ENCODE assay signal across 8 cellular contexts in the genomic region with DNA sequence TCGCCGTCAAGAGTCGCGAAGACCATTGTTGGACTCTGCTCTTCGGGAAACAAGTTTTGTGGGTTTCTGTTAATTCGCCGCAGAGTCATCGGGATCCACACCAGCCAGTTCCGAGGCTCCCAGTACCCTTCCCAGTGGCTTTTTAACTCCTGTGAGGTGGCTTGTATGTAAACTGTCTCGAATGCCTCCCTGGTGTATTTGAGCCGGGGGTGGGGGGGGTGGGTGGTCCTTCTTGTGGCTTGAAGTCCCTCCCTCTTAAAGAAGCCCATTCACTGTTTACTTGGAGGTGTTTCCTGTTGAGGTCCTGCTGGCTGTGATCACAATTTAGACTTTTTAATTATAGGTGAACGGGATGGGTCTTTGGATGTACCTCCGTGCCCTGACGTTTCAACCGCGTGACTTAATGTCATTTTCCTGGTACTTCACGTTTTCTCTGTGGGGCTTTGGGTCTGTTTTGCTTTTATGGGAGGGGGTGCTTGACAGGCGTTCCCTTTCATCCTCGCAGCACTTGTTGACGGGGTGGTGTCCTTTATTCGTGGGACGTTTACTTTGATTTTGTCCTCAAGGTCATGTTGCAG. TPM values are rescaled to one million over a fixed set of nuclear protein-coding genes. Genes with fewer than 3 reads are reported as not detected.
A peak's percentile ranks its signal among the peaks of the same experiment; 100 is the strongest.
DNase-seq lines count a peak whose midpoint lies in the region; ATAC-seq lines count a peak whose summit lies in the region.

No MANE protein-coding gene starts in this region.

- peaks cover 18% of the 10 kb centered on the region for H3K36me3 Mint-ChIP-seq in central memory CD8-positive, alpha-beta T cell (ENCODE audit: insufficient read depth)

- peaks cover 46% of the 10 kb centered on the region for H3K4me1 Mint-ChIP-seq in central memory CD8-positive, alpha-beta T cell

- H3K27ac Mint-ChIP-seq in central memory CD8-positive, alpha-beta T cell (ENCODE audit: low read depth) = peak overlapping the region; percentile 70

- H3K9me3 Mint-ChIP-seq in central memory CD8-positive, alpha-beta T cell = no peaks in the 10 kb centered on the region

- H3K36me3 ChIP-seq in mesodermal cell (ENCODE audit: control insufficient read depth, insufficient read depth, low read length) = peaks cover 16% of the 10 kb centered on the region

- peak overlapping the region; percentile 73 for H3K4me3 Mint-ChIP-seq in central memory CD8-positive, alpha-beta T cell

- WGBS in mesodermal cell (ENCODE audit: insufficient coverage in 2 of 2), 2 experiments = 0% methylated on average over 15 to 19 of the region's 22 CpGs

- no peak for ATAC-seq in central memory CD8-positive, alpha-beta T cell (replicated peaks; ENCODE audit: extremely low read depth, poor library complexity, severe bottlenecking)

- DNase-seq in NCI-H510A treated with DMSO at 0.1 percent for 48 hours (lab: John Stamatoyannopoulos, UW) (peak; percentile 36), NCI-H510A (lab: John Stamatoyannopoulos, UW) (no peak), NCI-H748 (lab: John Stamatoyannopoulos, UW; ENCODE audit: unreplicated experiment) (peak; percentile 56), pons (ENCODE audit: low spot score) (no peak), COLO668 (lab: John Stamatoyannopoulos, UW; ENCODE audit: unreplicated experiment) (no peak)
- DNase-seq in central memory CD8-positive, alpha-beta T cell (ENCODE audit: low spot score in 2 of 2) = no peak
- no peak for DNase-seq in stimulated activated CD4-positive, alpha-beta T cell treated with anti-CD3 and anti-CD28 coated beads, Interleukin-4, amount 100 ng/mL, for 4 hours

- H3K27me3 Mint-ChIP-seq in central memory CD8-positive, alpha-beta T cell = no peaks in the 10 kb centered on the region

- peaks cover 22% of the 10 kb centered on the region for H3K4me1 ChIP-seq in mesodermal cell (ENCODE audit: control insufficient read depth, insufficient read depth, low read length, poor library complexity, severe bottlenecking)

- no peaks in the 10 kb centered on the region for H3K9me3 ChIP-seq in mesodermal cell (ENCODE audit: control insufficient read depth, low read length)

- H3K27ac ChIP-seq in mesodermal cell (ENCODE audit: low read depth, low read length, severe bottlenecking) = peak overlapping the region; percentile 95

- H3K4me3 ChIP-seq in mesodermal cell (ENCODE audit: extremely low read depth, insufficient read depth, low read length, poor library complexity, severe bottlenecking) = peak overlapping the region; percentile 71

RNA-seq across cellular contexts. Expression of gene PPP6R3, which starts 0.8 kb away (rescaled TPM):
- polyA plus RNA-seq in mesodermal cell (2013, experiment 1 of 2) = 79.4 TPM
- polyA plus RNA-seq in mesodermal cell (2013, experiment 2 of 2) = 83.1 TPM

Comparison
In these comparisons a context has a peak if more than half of its experiments do, and no peak if none do; other contexts are left out.
1. DNase-seq: peak in NCI-H510A treated with DMSO at 0.1 percent for 48 hours (single experiment) and NCI-H748 (single experiment); none in NCI-H510A (single experiment), central memory CD8-positive, alpha-beta T cell (0 of 2), pons (single experiment), COLO668 (single experiment) and stimulated activated CD4-positive, alpha-beta T cell treated with anti-CD3 and anti-CD28 coated beads, Interleukin-4, amount 100 ng/mL, for 4 hours (0 of 2).